ENCODE assay signal across 8 cellular contexts in genomic region chr2:54724150-54724559, GRCh38. TPM values are rescaled to one million over a fixed set of nuclear protein-coding genes. Genes with fewer than 3 reads are reported as not detected.
DNase-seq lines count a peak whose midpoint lies in the region; ATAC-seq and TF ChIP-seq lines count a peak whose summit lies in the region.

No MANE protein-coding gene starts in this region.

- peak overlapping the region; percentile 99 for H3K4me2 ChIP-seq in fibroblast of lung (ENCODE audit: extremely low read depth, insufficient read depth, low read length)

- H3K4me1 ChIP-seq in Peyer's patch (peaks cover 0 to 6% (median 2%) of the 10 kb centered on the region in 4 donors), fibroblast of lung (ENCODE audit: control insufficient read depth, extremely low read depth, insufficient read depth, low read length) (peaks cover 7% of the 10 kb centered on the region)

- H3K9me3 ChIP-seq in Peyer's patch (no peaks in the 10 kb centered on the region), fibroblast of lung (ENCODE audit: control insufficient read depth, insufficient read depth, low read depth, low read length) (no peaks in the 10 kb centered on the region)

- no peaks in the 10 kb centered on the region for H4K20me1 ChIP-seq in fibroblast of lung (ENCODE audit: control insufficient read depth, extremely low read depth, insufficient read depth, low read length)

- ATAC-seq in HG03521 (IDR thresholded peaks at IDR 0.05; ENCODE audit: unreplicated experiment), result no peak

- no peak for TF ChIP-seq CTCF in Peyer's patch (IDR thresholded peaks at IDR 0.05)
- TF ChIP-seq CTCF in fibroblast of lung (conservative IDR thresholded peaks at IDR 0.05 in 1 of 2, IDR thresholded peaks at IDR 0.05 in 1 of 2; ENCODE audit: low read depth in 1 of 2, low read length in 2 of 2), result no peak
- TF ChIP-seq CTCF in retinal pigment epithelial cell (conservative IDR thresholded peaks at IDR 0.05; ENCODE audit: low read depth, low read length), result no peak

- peak overlapping the region; percentile 76 for H3K9ac ChIP-seq in fibroblast of lung (ENCODE audit: insufficient read depth, low read length)

- no peak for TF ChIP-seq POLR2A in Peyer's patch (IDR thresholded peaks at IDR 0.05)

- peak overlapping the region; percentile 79 for H3K4me3 ChIP-seq in GM08714 (ENCODE audit: low read length)
- H3K4me3 ChIP-seq in Peyer's patch, result peak overlapping the region; percentile 56 to 89 (median 78)
- peak overlapping the region; percentile 70 to 92 (median 73) for H3K4me3 ChIP-seq in fibroblast of lung (replicated peaks in 1 of 4; ENCODE audit: control extremely low read depth in 1 of 4, insufficient read depth in 1 of 4, low read depth in 3 of 4, low read length in 4 of 4)
- peak overlapping the region; percentile 74 for H3K4me3 ChIP-seq in retinal pigment epithelial cell (ENCODE audit: low read length)

- H3K27ac ChIP-seq in Peyer's patch, result peak overlapping the region in 2 of 4 donors; percentile 52 to 76
- peak overlapping the region; percentile 59 for H3K27ac ChIP-seq in fibroblast of lung (ENCODE audit: insufficient read depth, low read length)

- H2AFZ ChIP-seq in fibroblast of lung (ENCODE audit: low read length), result peak overlapping the region; percentile 87

- H3K79me2 ChIP-seq in fibroblast of lung (ENCODE audit: control insufficient read depth, insufficient read depth, low read length), result no peaks in the 10 kb centered on the region

- DNase-seq in Peyer's patch, result no peak
- peak in 1 of 2 donors; percentile 23 for DNase-seq in fibroblast of lung (ENCODE audit: low read depth in 2 of 2)
- DNase-seq in retinal pigment epithelial cell (ENCODE audit: low read depth), result no peak
- DNase-seq in posterior cingulate gyrus, result no peak
- no peak for DNase-seq in activated effector memory CD4-positive, alpha-beta T cell treated with Interleukin-2 at 50 U/mL for 16 hours
- DNase-seq in iPS-NIHi11 (ENCODE audit: low spot score), result no peak

- intact Hi-C loops in posterior cingulate gyrus (cut with DNase I), result loop anchor here (10.0 kb wide), 1 partner anchor 389 kb away; a partner anchor contains a TSS

- no peaks in the 10 kb centered on the region for H3K27me3 ChIP-seq in Peyer's patch
- H3K27me3 ChIP-seq in fibroblast of lung (ENCODE audit: control insufficient read depth, insufficient read depth, low read length), result peaks cover 2% of the 10 kb centered on the region

- H3K36me3 ChIP-seq in Peyer's patch (no peaks in the 10 kb centered on the region), fibroblast of lung (ENCODE audit: control insufficient read depth, insufficient read depth, low read length) (no peaks in the 10 kb centered on the region)

RNA-seq across cellular contexts. Expression of gene EML6, which starts 0.7 kb away (rescaled TPM):
- total RNA-seq in Peyer's patch, result 10 to 100 TPM in 1 of 4 donors, 1 to 10 TPM in 3; 5.9 to 11.0 (median 7.9) TPM
- 0.26 and 1.3 TPM in 2 replicates for total RNA-seq in fibroblast of lung
- 0.24 and 0.34 TPM in 2 replicates for polyA plus RNA-seq in fibroblast of lung
- polyA plus RNA-seq in fibroblast of lung (2012), result 0.23 and 0.38 TPM in 2 replicates
- polyA minus RNA-seq in fibroblast of lung (ENCODE audit: low replicate concordance), result not detected in 2 replicates
